Comparison of ENCODE assay signal across 7 cellular contexts in genomic region chr17:44221862-44222111, GRCh38. TPM values are rescaled to one million over a fixed set of nuclear protein-coding genes. Genes with fewer than 3 reads are reported as not detected.
DNase-seq lines count a peak whose midpoint lies in the region; ATAC-seq and FAIRE-seq lines count a peak whose summit lies in the region.

No MANE protein-coding gene starts in this region.

- peak; percentile 47 for DNase-seq in HTR-8/SVneo (ENCODE audit: insufficient read length, low spot score)
- peak in 1 of 2 donors; percentile 34 for DNase-seq in activated naive CD4-positive, alpha-beta T cell treated with anti-CD3 and anti-CD28 coated beads, Interleukin-2, amount 50 U/mL, for 72 hours (ENCODE audit: low spot score in 2 of 2)
- DNase-seq in iPS-NIHi7 (ENCODE audit: extremely low spot score) = peak; percentile 22
- DNase-seq in NCI-H1436 treated with DMSO at 0.1 percent for 48 hours (lab: John Stamatoyannopoulos, UW) = no peak
- DNase-seq in A172 (ENCODE audit: low spot score) = no peak

- peak overlapping the region; percentile 85 to 87 for H3K4me3 ChIP-seq in stomach smooth muscle (ENCODE audit: low read length in 2 of 2)

- H3K9me3 Mint-ChIP-seq in activated naive CD4-positive, alpha-beta T cell treated with anti-CD3 and anti-CD28 coated beads, Interleukin-2, amount 50 U/mL, for 72 hours = no peaks in the 10 kb centered on the region

- peaks cover 39% of the 10 kb centered on the region for H3K4me1 ChIP-seq in stomach smooth muscle (ENCODE audit: control insufficient read depth, insufficient read depth, low read length)

- H3K9ac ChIP-seq in stomach smooth muscle (ENCODE audit: low read length in 2 of 2) = peak overlapping the region; percentile 81 to 82

- peaks cover 0 to 5% of the 10 kb centered on the region in 2 donors for H3K36me3 ChIP-seq in stomach smooth muscle (ENCODE audit: control insufficient read depth in 2 of 2, insufficient read depth in 2 of 2, low read length in 2 of 2)

- no peak for ATAC-seq in activated naive CD4-positive, alpha-beta T cell treated with anti-CD3 and anti-CD28 coated beads, Interleukin-2, amount 50 U/mL, for 72 hours
- ATAC-seq in GM19397 (IDR thresholded peaks at IDR 0.05; ENCODE audit: unreplicated experiment) = no peak

- H3K27ac ChIP-seq in stomach smooth muscle (ENCODE audit: low read length) = peak overlapping the region; percentile 92

- no peaks in the 10 kb centered on the region for H3K9me3 ChIP-seq in stomach smooth muscle (ENCODE audit: control insufficient read depth in 2 of 2, low read length in 2 of 2)

- no peak for FAIRE-seq in HTR-8/SVneo (lab: Jason Lieb, UNC)

- H3K27me3 ChIP-seq in stomach smooth muscle (ENCODE audit: control insufficient read depth in 1 of 2, insufficient read depth in 2 of 2, low read length in 2 of 2) = no peaks in the 10 kb centered on the region

- peaks cover 11 to 12% of the 10 kb centered on the region in 2 donors for H3K36me3 Mint-ChIP-seq in activated naive CD4-positive, alpha-beta T cell treated with anti-CD3 and anti-CD28 coated beads, Interleukin-2, amount 50 U/mL, for 72 hours

- peak overlapping the region; percentile 85 to 92 for H3K27ac Mint-ChIP-seq in activated naive CD4-positive, alpha-beta T cell treated with anti-CD3 and anti-CD28 coated beads, Interleukin-2, amount 50 U/mL, for 72 hours

RNA-seq across cellular contexts. Expression of gene UBTF, which starts 2.3 kb away (rescaled TPM):
- total RNA-seq in activated naive CD4-positive, alpha-beta T cell treated with anti-CD3 and anti-CD28 coated beads, Interleukin-2, amount 50 U/mL, for 72 hours = 100 to 1,000 TPM; 112 to 134 TPM
- total RNA-seq in A172 (2014; rRNA removed; shearing (Covaris generic)) = 67.4 and 75.3 TPM in 2 replicates

RNA-seq across cellular contexts. Expression of gene ATXN7L3, which starts 22.1 kb away (rescaled TPM):
- total RNA-seq in activated naive CD4-positive, alpha-beta T cell treated with anti-CD3 and anti-CD28 coated beads, Interleukin-2, amount 50 U/mL, for 72 hours = 10 to 100 TPM; 81.1 to 94.4 TPM
- 44.3 and 54.5 TPM in 2 replicates for total RNA-seq in A172 (2014; rRNA removed; shearing (Covaris generic))

RNA-seq across cellular contexts. Expression of gene TMUB2, which starts 35.0 kb away (rescaled TPM):
- 10 to 100 TPM; 27.4 to 50.4 TPM for total RNA-seq in activated naive CD4-positive, alpha-beta T cell treated with anti-CD3 and anti-CD28 coated beads, Interleukin-2, amount 50 U/mL, for 72 hours
- total RNA-seq in A172 (2014; rRNA removed; shearing (Covaris generic)) = 32.9 and 33.7 TPM in 2 replicates

RNA-seq across cellular contexts. Expression of gene SLC4A1, which starts 46.1 kb away (rescaled TPM):
- total RNA-seq in activated naive CD4-positive, alpha-beta T cell treated with anti-CD3 and anti-CD28 coated beads, Interleukin-2, amount 50 U/mL, for 72 hours = not detected
- total RNA-seq in A172 (2014; rRNA removed; shearing (Covaris generic)) = not detected in 2 replicates

RNA-seq across cellular contexts. Expression of gene ASB16, which starts 51.3 kb away (rescaled TPM):
- total RNA-seq in activated naive CD4-positive, alpha-beta T cell treated with anti-CD3 and anti-CD28 coated beads, Interleukin-2, amount 50 U/mL, for 72 hours = under 1 TPM; 0.39 to 0.52 TPM
- 0.29 TPM in 1 of 2 replicates, not detected in the other for total RNA-seq in A172 (2014; rRNA removed; shearing (Covaris generic))

Comparison
In these comparisons a context has a peak if more than half of its experiments do, and no peak if none do; other contexts are left out.
1. DNase-seq: peak in HTR-8/SVneo (single experiment) and iPS-NIHi7 (single experiment); none in NCI-H1436 treated with DMSO at 0.1 percent for 48 hours (single experiment) and A172 (single experiment).